8 cellular contexts compared by ENCODE assay signal in genomic region chrX:120244735-120245498, GRCh38. TPM values are rescaled to one million over a fixed set of nuclear protein-coding genes. Genes with fewer than 3 reads are reported as not detected.
A peak's percentile ranks its signal among the peaks of the same experiment; 100 is the strongest.
DNase-seq lines count a peak whose midpoint lies in the region; ATAC-seq and TF ChIP-seq lines count a peak whose summit lies in the region.

No MANE protein-coding gene starts in this region.

- intact Hi-C loops in Panc1 (cut with micrococcal nuclease; ENCODE audit: unreplicated experiment) = no loop called here

- H3K27me3 ChIP-seq in Panc1 (ENCODE audit: control insufficient read depth, insufficient read depth, low read length) = peaks cover 4% of the 10 kb centered on the region; the same call in 1 of the 2 replicates
- peaks cover 0 to 8% (median 2%) of the 10 kb centered on the region in 5 donors for H3K27me3 ChIP-seq in subcutaneous abdominal adipose tissue (ENCODE audit: control insufficient read depth in 5 of 5, insufficient read depth in 4 of 5, low read length in 5 of 5)

- in situ Hi-C loops in Panc1 (cut with HindIII; ENCODE audit: low pct_unique_long_range_greater_than_20kb, low sequenced_read_pairs) = no loop called here

- H3K36me3 ChIP-seq in Panc1 (ENCODE audit: control insufficient read depth, insufficient read depth, low read length) = no peaks in the 10 kb centered on the region
- no peaks in the 10 kb centered on the region for H3K36me3 ChIP-seq in subcutaneous abdominal adipose tissue (ENCODE audit: control insufficient read depth in 5 of 5, insufficient read depth in 5 of 5, low read length in 5 of 5)

- DNase-seq in DMS153 treated with DMSO at 0.1 percent for 48 hours (lab: John Stamatoyannopoulos, UW; ENCODE audit: unreplicated experiment) (peak; percentile 67), Panc1 (ENCODE audit: low read depth, low spot score) (peak; percentile 62), fibroblast of pulmonary artery (ENCODE audit: low read depth) (peak; percentile 90)
- DNase-seq in natural killer cell treated with Interleukin-12 subunit alpha and Interleukin-12 subunit beta and Interleukin-15 and Interleukin-18, amount 100 ng/mL, for 72 hours (ENCODE audit: low spot score) = peak; percentile 65

- TF ChIP-seq CTCF in Panc1 (IDR thresholded peaks at IDR 0.05) = no peak
- TF ChIP-seq CTCF in fibroblast of pulmonary artery (IDR thresholded peaks at IDR 0.05; ENCODE audit: low read length, missing control alignments) = no peak

- no peaks in the 10 kb centered on the region for H3K36me3 Mint-ChIP-seq in IgD-negative memory B cell
- H3K36me3 Mint-ChIP-seq in activated T-helper 17 cell treated with anti-CD3 and anti-CD28 coated beads, Interleukin-2, amount 50 U/mL, for 72 hours (ENCODE audit: low read depth) = no peaks in the 10 kb centered on the region
- no peaks in the 10 kb centered on the region for H3K36me3 Mint-ChIP-seq in natural killer cell treated with Interleukin-12 subunit alpha and Interleukin-12 subunit beta and Interleukin-15 and Interleukin-18, amount 100 ng/mL, for 72 hours

- POLR2A ChIA-PET in Panc1 (lab: Charles Lee) = no interaction called here

- peak overlapping the region in 4 of 5 donors; percentile 14 to 87 (median 70) for H3K9ac ChIP-seq in subcutaneous abdominal adipose tissue (ENCODE audit: low read length in 5 of 5)

- ATAC-seq in GM21619 (IDR thresholded peaks at IDR 0.05; ENCODE audit: unreplicated experiment) = peak; percentile 78
- ATAC-seq in Panc1 = peak; percentile 97
- ATAC-seq in activated T-helper 17 cell treated with anti-CD3 and anti-CD28 coated beads, Interleukin-2, amount 50 U/mL, for 72 hours (replicated peaks) = peak; percentile 90
- ATAC-seq in natural killer cell treated with Interleukin-12 subunit alpha and Interleukin-12 subunit beta and Interleukin-15 and Interleukin-18, amount 100 ng/mL, for 72 hours = peak; percentile 83 to 92

- peak overlapping the region; percentile 60 to 91 for H3K4me3 ChIP-seq in Panc1 (ENCODE audit: low read depth in 2 of 2, low read length in 2 of 2)
- peak overlapping the region; percentile 64 for H3K4me3 ChIP-seq in fibroblast of pulmonary artery (replicated peaks; ENCODE audit: low read depth, low read length)
- peak overlapping the region; percentile 66 to 93 (median 69) for H3K4me3 ChIP-seq in subcutaneous abdominal adipose tissue (ENCODE audit: low read depth in 1 of 5, low read length in 5 of 5)

- peaks cover 4 to 17% (median 12%) of the 10 kb centered on the region in 3 donors for H3K4me1 Mint-ChIP-seq in IgD-negative memory B cell
- peaks cover 5% of the 10 kb centered on the region for H3K4me1 Mint-ChIP-seq in activated T-helper 17 cell treated with anti-CD3 and anti-CD28 coated beads, Interleukin-2, amount 50 U/mL, for 72 hours
- H3K4me1 Mint-ChIP-seq in natural killer cell treated with Interleukin-12 subunit alpha and Interleukin-12 subunit beta and Interleukin-15 and Interleukin-18, amount 100 ng/mL, for 72 hours (ENCODE audit: low read depth in 2 of 2) = peaks cover 11 to 12% of the 10 kb centered on the region in 2 donors

- H3K27ac ChIP-seq in Panc1 (ENCODE audit: low read length) = peak overlapping the region; percentile 56
- H3K27ac ChIP-seq in subcutaneous abdominal adipose tissue (ENCODE audit: low read depth, low read length) = peak overlapping the region; percentile 86

- peak overlapping the region; percentile 23 to 95 (median 94) for H3K27ac Mint-ChIP-seq in IgD-negative memory B cell
- peak overlapping the region; percentile 95 for H3K27ac Mint-ChIP-seq in activated T-helper 17 cell treated with anti-CD3 and anti-CD28 coated beads, Interleukin-2, amount 50 U/mL, for 72 hours
- H3K27ac Mint-ChIP-seq in natural killer cell treated with Interleukin-12 subunit alpha and Interleukin-12 subunit beta and Interleukin-15 and Interleukin-18, amount 100 ng/mL, for 72 hours = peak overlapping the region; percentile 51 to 83

- no TSS peak for BruUV-seq in Panc1 (replicated peaks; lab: Mats Ljungman, UMichigan)

- H3K9me3 ChIP-seq in Panc1 (ENCODE audit: control insufficient read depth, insufficient read depth, low read depth, low read length) = no peaks in the 10 kb centered on the region
- H3K9me3 ChIP-seq in subcutaneous abdominal adipose tissue (ENCODE audit: control insufficient read depth in 5 of 5, low read length in 5 of 5) = peaks cover 0 to 6% (median 0%) of the 10 kb centered on the region in 5 donors

- peak overlapping the region; percentile 86 to 98 (median 93) for H3K4me3 Mint-ChIP-seq in IgD-negative memory B cell
- peak overlapping the region; percentile 92 for H3K4me3 Mint-ChIP-seq in activated T-helper 17 cell treated with anti-CD3 and anti-CD28 coated beads, Interleukin-2, amount 50 U/mL, for 72 hours
- peak overlapping the region; percentile 100 for H3K4me3 Mint-ChIP-seq in natural killer cell treated with Interleukin-12 subunit alpha and Interleukin-12 subunit beta and Interleukin-15 and Interleukin-18, amount 100 ng/mL, for 72 hours

- peaks cover 3% of the 10 kb centered on the region for H3K27me3 Mint-ChIP-seq in IgD-negative memory B cell
- no peaks in the 10 kb centered on the region for H3K27me3 Mint-ChIP-seq in activated T-helper 17 cell treated with anti-CD3 and anti-CD28 coated beads, Interleukin-2, amount 50 U/mL, for 72 hours
- peaks cover 0 to 22% of the 10 kb centered on the region in 2 donors for H3K27me3 Mint-ChIP-seq in natural killer cell treated with Interleukin-12 subunit alpha and Interleukin-12 subunit beta and Interleukin-15 and Interleukin-18, amount 100 ng/mL, for 72 hours

- CTCF ChIA-PET in Panc1 (lab: Charles Lee) = no interaction called here

- H3K4me1 ChIP-seq in Panc1 (ENCODE audit: control insufficient read depth, insufficient read depth, low read length) (peaks cover 11% of the 10 kb centered on the region), subcutaneous abdominal adipose tissue (ENCODE audit: control insufficient read depth in 5 of 5, insufficient read depth in 5 of 5, low read length in 5 of 5) (peaks cover under 1 to 15% (median 5%) of the 10 kb centered on the region in 5 donors)

- peaks cover 0 to 1% (median 0%) of the 10 kb centered on the region in 3 donors for H3K9me3 Mint-ChIP-seq in IgD-negative memory B cell
- H3K9me3 Mint-ChIP-seq in activated T-helper 17 cell treated with anti-CD3 and anti-CD28 coated beads, Interleukin-2, amount 50 U/mL, for 72 hours = no peaks in the 10 kb centered on the region
- H3K9me3 Mint-ChIP-seq in natural killer cell treated with Interleukin-12 subunit alpha and Interleukin-12 subunit beta and Interleukin-15 and Interleukin-18, amount 100 ng/mL, for 72 hours = no peaks in the 10 kb centered on the region

RNA-seq across cellular contexts. Expression of gene ZBTB33, which starts 5.7 kb away (rescaled TPM):
- 11.5 TPM for polyA plus RNA-seq in IgD-negative memory B cell
- total RNA-seq in Panc1 (2021; ENCODE audit: unreplicated experiment) = 21.5 TPM
- polyA plus RNA-seq in Panc1 (2012; ENCODE audit: insufficient read length) = 8.9 TPM
- 10 to 100 TPM; 14.4 to 14.7 TPM for total RNA-seq in activated T-helper 17 cell treated with anti-CD3 and anti-CD28 coated beads, Interleukin-2, amount 50 U/mL, for 72 hours
- total RNA-seq in natural killer cell treated with Interleukin-12 subunit alpha and Interleukin-12 subunit beta and Interleukin-15 and Interleukin-18, amount 100 ng/mL, for 72 hours = 10 to 100 TPM; 11.2 to 18.1 TPM

Comparison
In these comparisons a context has a peak if more than half of its experiments do, and no peak if none do; other contexts are left out.
1. Peak in every context shown above with its lines: DNase-seq, ATAC-seq, H3K4me3 ChIP-seq and H3K27ac ChIP-seq.